ENCODE assay signal across 21 cellular contexts in genomic region chr12:38142974-38143373, GRCh38.
DNase-seq lines count a peak whose midpoint lies in the region; ATAC-seq, FAIRE-seq and TF ChIP-seq lines count a peak whose summit lies in the region.
"Had no signal": no experiment of that assay in that cellular context is flagged by ENCODE, and none has a peak within 500 bp of the region (broad histone marks: within the 10 kb centered on the region; RNA-seq: fewer than 3 reads in every experiment).

No MANE protein-coding gene starts in this region.

- ATAC-seq in Right ventricle myocardium superior (ENCODE audit: poor library complexity) = no peak
- ATAC-seq: natural killer cell, upper lobe of right lung had no signal

- FAIRE-seq in GM12892 (lab: Jason Lieb, UNC) = peak; percentile 98
- FAIRE-seq: G401.6, RCC 7860 had no signal

- H3K9ac ChIP-seq in neuronal stem cell (ENCODE audit: low read depth, low read length, poor library complexity) = no peak overlapping the region

- WGBS in neuronal stem cell (ENCODE audit: extremely low coverage in 2 of 2, insufficient read length in 2 of 2, insufficient replicate concordance in 1 of 2), 2 donors = no CpG with 5 or more reads among the region's 5 CpGs

- DNase-seq in GM12892 (ENCODE audit: insufficient read length) (no peak), RPMI7951 (ENCODE audit: low read depth) (peak; percentile 9), epithelial cell of proximal tubule (ENCODE audit: low read depth) (no peak), C1 segment of cervical spinal cord (lab: John Stamatoyannopoulos, UW) (no peak), AG08396 (ENCODE audit: low spot score) (no peak), Right ventricle myocardium superior (no peak), neuronal stem cell (ENCODE audit: low spot score) (no peak)
- DNase-seq: activated naive CD4-positive, alpha-beta T cell treated with Interleukin-2 at 50 U/mL for 16 hours; activated T-cell treated with anti-CD3 and anti-CD28 coated beads, Interleukin-2, amount 50 U/mL, for 48 hours; cortex of kidney; glutamatergic neuron; natural killer cell; NCI-H510A; NK-92 treated with Interleukin-12 subunit alpha and Interleukin-12 subunit beta, amount 100 ng/mL, for 24 hours; sigmoid colon; stimulated activated CD4-positive, alpha-beta T cell treated with anti-CD3 and anti-CD28 coated beads, Interleukin-15, amount 100 ng/mL, for 24 hours; T-helper 9 cell; upper lobe of right lung had no signal

- H2BK15ac ChIP-seq in neuronal stem cell (ENCODE audit: low read length) = no peak overlapping the region

- H3K27ac ChIP-seq in 22Rv1 (no peak overlapping the region), neuronal stem cell (replicated peaks; ENCODE audit: low read length) (no peak overlapping the region)
- H3K27ac ChIP-seq: sigmoid colon, upper lobe of right lung had no signal

- H3K14ac ChIP-seq in neuronal stem cell (ENCODE audit: low read length) = no peak overlapping the region

- intact Hi-C loops in Right ventricle myocardium superior (cut with DNase I) = no loop called here

- no peak for TF ChIP-seq POLR2A in GM12892 (IDR thresholded peaks at IDR 0.05; ENCODE audit: low read depth, low read length)

- no peak overlapping the region for H3K18ac ChIP-seq in neuronal stem cell (ENCODE audit: low read length)

- H2BK5ac ChIP-seq in neuronal stem cell (ENCODE audit: low read length) = no peak overlapping the region

- no peaks in the 10 kb centered on the region for H3K36me3 ChIP-seq in neuronal stem cell (replicated peaks in 1 of 2; ENCODE audit: control insufficient read depth in 2 of 2, insufficient read depth in 2 of 2, low read length in 2 of 2)
- H3K36me3 ChIP-seq: sigmoid colon, upper lobe of right lung had no signal

- peak; percentile 57 for TF ChIP-seq CTCF in 22Rv1 (IDR thresholded peaks at IDR 0.05)
- peak; percentile 55 for TF ChIP-seq CTCF in epithelial cell of proximal tubule (conservative IDR thresholded peaks at IDR 0.05; ENCODE audit: low read depth, low read length)

- H3K4me2 ChIP-seq in neuronal stem cell (ENCODE audit: insufficient read depth, low read length, poor library complexity, severe bottlenecking) = no peak overlapping the region

- no peak overlapping the region for H4K8ac ChIP-seq in neuronal stem cell (ENCODE audit: low read depth, low read length)

- no peak overlapping the region for H3K23ac ChIP-seq in neuronal stem cell (ENCODE audit: low read depth, low read length, poor library complexity)

- H4K91ac ChIP-seq in neuronal stem cell (ENCODE audit: low read depth, low read length, poor library complexity) = no peak overlapping the region

- H2AFZ ChIP-seq in neuronal stem cell (ENCODE audit: low read length) = no peak overlapping the region

- H3K4ac ChIP-seq in neuronal stem cell (ENCODE audit: low read length) = no peak overlapping the region

- H3K27me3 ChIP-seq in neuronal stem cell (ENCODE audit: control insufficient read depth in 3 of 3, insufficient read depth in 3 of 3, low read depth in 1 of 3, low read length in 3 of 3) = no peaks in the 10 kb centered on the region
- H3K27me3 ChIP-seq: upper lobe of right lung had no signal

- H2BK12ac ChIP-seq in neuronal stem cell (ENCODE audit: low read length) = no peak overlapping the region

- H3K4me3 ChIP-seq in epithelial cell of proximal tubule (ENCODE audit: low read depth, low read length) (no peak overlapping the region), neuronal stem cell (ENCODE audit: low read length in 2 of 2) (no peak overlapping the region)
- H3K4me3 ChIP-seq: sigmoid colon, upper lobe of right lung had no signal

- peaks cover 0 to 17% of the 10 kb centered on the region in 2 donors for H3K9me3 ChIP-seq in neuronal stem cell (replicated peaks in 1 of 2; ENCODE audit: control insufficient read depth in 2 of 2, insufficient read depth in 1 of 2, low read depth in 1 of 2, low read length in 2 of 2)
- H3K9me3 ChIP-seq: sigmoid colon, upper lobe of right lung had no signal

- no peak overlapping the region for H2BK120ac ChIP-seq in neuronal stem cell (ENCODE audit: low read depth, low read length)

- no peak overlapping the region for H2AK5ac ChIP-seq in neuronal stem cell (ENCODE audit: low read depth, low read length)

- H3K4me1 ChIP-seq in neuronal stem cell (ENCODE audit: control insufficient read depth in 2 of 2, insufficient read depth in 1 of 2, low read depth in 1 of 2, low read length in 2 of 2) = no peaks in the 10 kb centered on the region

- H3K79me1 ChIP-seq in neuronal stem cell (ENCODE audit: low read depth, low read length) = no peaks in the 10 kb centered on the region
